Comparison of ENCODE assay signal across 13 cellular contexts in genomic region chr9:96493757-96494156, GRCh38.
"Had no signal": no experiment of that assay in that cellular context is flagged by ENCODE, and none has a peak within 500 bp of the region (broad histone marks: within the 10 kb centered on the region; RNA-seq: fewer than 3 reads in every experiment).

No MANE protein-coding gene starts in this region.

- H3K9me3 ChIP-seq: gastrocnemius medialis, heart right ventricle, left lung, neutrophil, right atrium auricular region, upper lobe of left lung had no signal

- ATAC-seq: activated naive CD4-positive, alpha-beta T cell treated with anti-CD3 and anti-CD28 coated beads, Interleukin-2, amount 50 U/mL, for 72 hours; gastrocnemius medialis; heart right ventricle; left lung; stimulated activated effector memory CD8-positive, alpha-beta T cell treated with anti-CD3 and anti-CD28 coated beads, Interleukin-12 subunit alpha, Interleukin-12 subunit beta, amount 100 ng/mL, for 72 hours; T-cell had no signal

- H3K4me3 ChIP-seq: gastrocnemius medialis, heart right ventricle, left lung, right atrium auricular region, smooth muscle cell, upper lobe of left lung had no signal

- H3K27me3 Mint-ChIP-seq: T-cell had no signal

- H3K27ac ChIP-seq: gastrocnemius medialis, heart right ventricle, left lung, neutrophil, right atrium auricular region, upper lobe of left lung had no signal

- H3K36me3 ChIP-seq: neutrophil had no signal

- H3K4me3 Mint-ChIP-seq: stimulated activated effector memory CD8-positive, alpha-beta T cell treated with anti-CD3 and anti-CD28 coated beads, Interleukin-12 subunit alpha, Interleukin-12 subunit beta, amount 100 ng/mL, for 72 hours; T-cell had no signal

- H3K4me1 ChIP-seq: gastrocnemius medialis had no signal

- DNase-seq: activated CD4-positive, CD25-positive, alpha-beta regulatory T cell; activated effector memory CD4-positive, alpha-beta T cell treated with Interleukin-2 at 50 U/mL for 16 hours; amniotic stem cell; gastrocnemius medialis; heart right ventricle; left lung; T-cell; upper lobe of left lung had no signal

- H3K27ac Mint-ChIP-seq: stimulated activated effector memory CD8-positive, alpha-beta T cell treated with anti-CD3 and anti-CD28 coated beads, Interleukin-12 subunit alpha, Interleukin-12 subunit beta, amount 100 ng/mL, for 72 hours had no signal

- H3K4me2 ChIP-seq: smooth muscle cell had no signal

- H3K27me3 ChIP-seq: gastrocnemius medialis, heart right ventricle, left lung, neutrophil, right atrium auricular region, upper lobe of left lung had no signal

- H3K9me3 Mint-ChIP-seq: activated naive CD4-positive, alpha-beta T cell treated with anti-CD3 and anti-CD28 coated beads, Interleukin-2, amount 50 U/mL, for 72 hours; stimulated activated effector memory CD8-positive, alpha-beta T cell treated with anti-CD3 and anti-CD28 coated beads, Interleukin-12 subunit alpha, Interleukin-12 subunit beta, amount 100 ng/mL, for 72 hours; T-cell had no signal
